ENCODE assay signal across 8 cellular contexts in the genomic region with DNA sequence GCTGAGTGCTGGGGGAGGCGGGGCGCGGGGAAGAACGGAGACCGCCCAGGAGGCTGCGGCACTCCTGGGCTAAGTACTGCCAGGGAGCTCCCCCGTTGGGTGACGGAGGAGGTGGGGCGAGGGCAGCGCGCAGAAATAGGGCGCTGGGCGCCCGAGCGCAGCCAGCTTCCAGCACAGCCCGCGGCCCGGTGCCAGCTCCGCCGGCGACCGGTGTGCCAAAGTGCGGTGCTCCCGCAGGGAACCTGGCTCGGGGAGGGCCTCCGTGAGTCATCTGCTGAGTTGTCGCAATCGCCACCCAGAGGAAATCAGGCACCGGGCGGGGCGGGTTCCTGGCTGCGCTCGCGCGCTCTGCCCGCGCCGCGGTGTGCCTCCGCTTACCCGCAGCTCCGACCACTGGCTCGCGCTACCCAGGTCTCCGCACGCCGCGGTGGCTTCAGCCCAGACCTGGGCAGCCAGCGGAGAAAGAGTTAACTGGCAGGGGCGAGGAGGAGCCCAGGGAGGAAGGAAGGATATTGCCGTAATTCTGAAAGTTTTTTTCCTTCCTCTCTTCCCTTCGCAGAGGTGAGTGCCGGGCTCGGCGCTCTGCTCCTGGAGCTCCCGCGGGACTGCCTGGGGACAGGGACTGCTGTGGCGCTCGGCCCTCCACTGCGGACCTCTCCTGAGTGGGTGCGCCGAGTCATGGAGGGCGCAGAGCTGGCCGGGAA. TPM values are rescaled to one million over a fixed set of nuclear protein-coding genes. Genes with fewer than 3 reads are reported as not detected.
A peak's percentile ranks its signal among the peaks of the same experiment; 100 is the strongest.
DNase-seq lines count a peak whose midpoint lies in the region; ATAC-seq and TF ChIP-seq lines count a peak whose summit lies in the region.

A gene (plus strand): TSS at position 164 of the 704 bp plus-strand sequence. CDS start 515 bp downstream, at position 679.

- no peaks in the 10 kb centered on the region for H3K9me3 ChIP-seq in gastrocnemius medialis

- peaks cover 24% of the 10 kb centered on the region for H3K27me3 Mint-ChIP-seq in IgD-negative memory B cell

- no peaks in the 10 kb centered on the region for H3K9me3 Mint-ChIP-seq in IgD-negative memory B cell

- ATAC-seq in GM21576 (IDR thresholded peaks at IDR 0.05; ENCODE audit: unreplicated experiment): peak; percentile 74
- peak; percentile 81 to 87 for ATAC-seq in gastrocnemius medialis

- peak within 1 kb of the TSS; percentile 95 to 99 (median 98) for H3K27ac ChIP-seq in gastrocnemius medialis

- H3K36me3 Mint-ChIP-seq in IgD-negative memory B cell: no peaks in the 10 kb centered on the region

- DNase-seq in ELF-1 (ENCODE audit: low read depth, low spot score) (peak; percentile 73), T1000 (lab: John Stamatoyannopoulos, UW) (peak; percentile 68), astrocyte of the cerebellum (ENCODE audit: low read depth) (no peak), hepatic stellate cell (ENCODE audit: low spot score) (peak; percentile 68), gastrocnemius medialis (peak; percentile 86 to 94), NCI-H2227 treated with DMSO at 0.1 percent for 48 hours (lab: John Stamatoyannopoulos, UW) (no peak)

- peak; percentile 88 to 93 for TF ChIP-seq POLR2A in gastrocnemius medialis (IDR thresholded peaks at IDR 0.05)

- TF ChIP-seq CTCF in astrocyte of the cerebellum (IDR thresholded peaks at IDR 0.05; ENCODE audit: low read depth, low read length, missing control alignments) (no peak), gastrocnemius medialis (IDR thresholded peaks at IDR 0.05 in 4 of 5, conservative IDR thresholded peaks at IDR 0.05 in 1 of 5) (no peak)

- in situ Hi-C loops in astrocyte of the cerebellum (cut with HindIII; ENCODE audit: low sequenced_read_pairs) (no loop called here), gastrocnemius medialis (cut with MboI; ENCODE audit: low sequenced_read_pairs in 4 of 4) (loop anchor here in 1 of 4 donors (5.0 kb wide), 1 partner anchor 91 kb away; no protein-coding TSS in a partner anchor)

- intact Hi-C loops in gastrocnemius medialis (cut with DNase I; ENCODE audit: low total_unique reads): loop anchor here (1.0 to 5.0 kb wide), 5 partner anchors 27 to 90 kb away; a partner anchor contains a TSS

- H3K27ac Mint-ChIP-seq in IgD-negative memory B cell: peak within 1 kb of the TSS in 2 of 3 donors; percentile 33 to 80

- peaks cover 5 to 16% (median 9%) of the 10 kb centered on the region in 3 donors for H3K4me1 Mint-ChIP-seq in IgD-negative memory B cell

- peaks cover 17% of the 10 kb centered on the region in 2 donors for H3K4me1 ChIP-seq in gastrocnemius medialis

- H3K36me3 ChIP-seq in gastrocnemius medialis: no peaks in the 10 kb centered on the region

- H3K4me3 ChIP-seq in astrocyte of the cerebellum (ENCODE audit: low read depth, low read length) (peak within 1 kb of the TSS; percentile 91), gastrocnemius medialis (peak within 1 kb of the TSS; percentile 81 to 95 (median 86))

- no peaks in the 10 kb centered on the region for H3K27me3 ChIP-seq in gastrocnemius medialis

- peak within 1 kb of the TSS; percentile 85 to 98 (median 91) for H3K4me3 Mint-ChIP-seq in IgD-negative memory B cell

RNA-seq across cellular contexts. Expression of the gene that starts here (rescaled TPM):
- not detected for polyA plus RNA-seq in IgD-negative memory B cell
- total RNA-seq in gastrocnemius medialis: 100 to 1,000 TPM in 1 of 4 donors, 10 to 100 TPM in 2, 1 to 10 TPM in 1; 9.5 to 183 (median 26.5) TPM

Comparison
In these comparisons a context has a peak if more than half of its experiments do, and no peak if none do; other contexts are left out.
1. DNase-seq: peak in ELF-1 (single experiment), T1000 (single experiment), hepatic stellate cell (single experiment) and gastrocnemius medialis (2 of 2); none in astrocyte of the cerebellum (single experiment) and NCI-H2227 treated with DMSO at 0.1 percent for 48 hours (single experiment).